In genomic region chr9:75892168-75892901, GRCh38 we compare ENCODE assay signal across 8 cellular contexts. TPM values are rescaled to one million over a fixed set of nuclear protein-coding genes. Genes with fewer than 3 reads are reported as not detected.
DNase-seq lines count a peak whose midpoint lies in the region; ATAC-seq lines count a peak whose summit lies in the region.

No MANE protein-coding gene starts in this region.

- H3K4me1 Mint-ChIP-seq in activated naive CD4-positive, alpha-beta T cell treated with anti-CD3 and anti-CD28 coated beads for 36 hours (ENCODE audit: low read depth) = peaks cover 45% of the 10 kb centered on the region

- no peak for ATAC-seq in left ventricle myocardium superior

- no peaks in the 10 kb centered on the region for H3K36me3 Mint-ChIP-seq in activated naive CD4-positive, alpha-beta T cell treated with anti-CD3 and anti-CD28 coated beads for 36 hours (ENCODE audit: low read depth)

- no peak overlapping the region for H3K27ac Mint-ChIP-seq in activated naive CD4-positive, alpha-beta T cell treated with anti-CD3 and anti-CD28 coated beads for 36 hours

- CTCF ChIA-PET in activated naive CD4-positive, alpha-beta T cell treated with anti-CD3 and anti-CD28 coated beads for 36 hours (lab: Charles Lee) = interaction anchor here (1.4 kb wide), 1 partner anchor 209 kb away, joined by 3 read pairs; no protein-coding TSS in a partner anchor

- DNase-seq in NCI-H1092 treated with DMSO at 0.1 percent for 48 hours (lab: John Stamatoyannopoulos, UW) = peak; percentile 18
- no peak for DNase-seq in NCI-H1092 (lab: John Stamatoyannopoulos, UW)
- peak; percentile 67 for DNase-seq in activated naive CD4-positive, alpha-beta T cell treated with anti-CD3 and anti-CD28 coated beads for 36 hours
- peak; percentile 60 for DNase-seq in left ventricle myocardium superior
- peak in 8 of 10 donors; percentile 19 to 89 (median 30) for DNase-seq in posterior cingulate gyrus
- DNase-seq in AML-193 (lab: John Stamatoyannopoulos, UW) = no peak
- no peak for DNase-seq in DMS114 treated with DMSO at 0.1 percent for 48 hours (lab: John Stamatoyannopoulos, UW; ENCODE audit: unreplicated experiment)
- DNase-seq in UCSD-AML1 (lab: John Stamatoyannopoulos, UW; ENCODE audit: unreplicated experiment) = no peak

- peak overlapping the region; percentile 97 for H3K4me3 Mint-ChIP-seq in activated naive CD4-positive, alpha-beta T cell treated with anti-CD3 and anti-CD28 coated beads for 36 hours

- intact Hi-C loops in activated naive CD4-positive, alpha-beta T cell treated with anti-CD3 and anti-CD28 coated beads for 36 hours (cut with micrococcal nuclease) = loop anchor here (5.0 to 10.0 kb wide), 7 partner anchors 100 to 1285 kb away; partner anchors contain the start of genes C9orf40, CARNMT1, NMRK1 and OSTF1
- intact Hi-C loops in left ventricle myocardium superior (cut with micrococcal nuclease) (no loop called here), posterior cingulate gyrus (cut with DNase I) (no loop called here)

- H3K27me3 Mint-ChIP-seq in activated naive CD4-positive, alpha-beta T cell treated with anti-CD3 and anti-CD28 coated beads for 36 hours (ENCODE audit: low read depth) = no peaks in the 10 kb centered on the region

- no peaks in the 10 kb centered on the region for H3K9me3 Mint-ChIP-seq in activated naive CD4-positive, alpha-beta T cell treated with anti-CD3 and anti-CD28 coated beads for 36 hours

RNA-seq across cellular contexts. Expression of gene PCSK5, which starts 1.9 kb away (rescaled TPM):
- 1 to 10 TPM; 5.7 to 6.0 TPM for total RNA-seq in activated naive CD4-positive, alpha-beta T cell treated with anti-CD3 and anti-CD28 coated beads for 36 hours
- 4.1 TPM for total RNA-seq in left ventricle myocardium superior

Comparison
In these comparisons a context has a peak if more than half of its experiments do, and no peak if none do; other contexts are left out.
1. DNase-seq: peak in NCI-H1092 treated with DMSO at 0.1 percent for 48 hours (single experiment), activated naive CD4-positive, alpha-beta T cell treated with anti-CD3 and anti-CD28 coated beads for 36 hours (single experiment), left ventricle myocardium superior (single experiment) and posterior cingulate gyrus (8 of 10); none in NCI-H1092 (single experiment), AML-193 (0 of 2), DMS114 treated with DMSO at 0.1 percent for 48 hours (single experiment) and UCSD-AML1 (single experiment).